ENCODE assay signal across 1 cellular context in the genomic region with DNA sequence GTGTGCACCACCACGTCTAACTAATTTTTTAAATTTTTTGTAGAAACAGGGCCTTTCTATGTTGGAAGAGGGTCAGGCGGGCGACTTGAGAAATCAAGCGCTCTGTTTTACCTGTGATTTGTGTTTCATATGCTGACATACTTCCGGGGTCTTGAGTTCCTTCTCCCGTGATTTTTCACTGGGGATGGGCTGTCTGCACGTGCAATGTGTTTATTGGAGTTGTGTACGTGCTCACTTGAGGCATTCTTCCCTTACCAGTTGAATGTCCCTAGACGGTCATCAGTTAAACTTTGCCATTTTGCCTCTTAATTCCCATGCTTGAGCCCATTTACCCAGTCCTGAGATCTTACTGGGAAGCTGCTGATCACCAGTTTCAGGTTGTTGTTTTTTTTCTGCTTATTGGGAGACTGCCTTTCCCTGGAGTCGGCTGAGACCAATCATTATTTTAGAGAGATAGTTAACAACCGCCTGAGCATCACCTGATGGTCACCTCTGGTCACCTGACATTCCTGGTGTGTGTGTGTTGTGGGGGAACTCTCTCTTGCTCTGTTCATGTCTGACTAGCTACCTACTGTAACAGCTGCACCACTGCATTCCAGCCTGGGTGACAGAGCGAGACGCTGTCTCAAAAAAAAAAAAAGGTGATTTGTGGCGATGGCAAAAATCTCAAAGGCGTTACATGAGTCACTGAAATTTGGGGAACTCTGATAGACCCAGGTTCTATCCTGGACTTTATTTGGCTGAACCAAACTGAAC.
TF ChIP-seq lines count a peak whose summit lies in the region.

No MANE protein-coding gene starts in this region.

TF ChIP-seq in H1, 55 proteins besides CTCF, POLR2A, EP300 and RAD21:
- TF ChIP-seq KDM4A (IDR thresholded peaks at IDR 0.05; ENCODE audit: low read depth, low read length, severe bottlenecking) (no peak), RXRA (IDR thresholded peaks at IDR 0.05; ENCODE audit: insufficient read depth, low read depth, low read length) (no peak), MAFK (IDR thresholded peaks at IDR 0.05; ENCODE audit: low read depth, low read length) (no peak), CBX8 (IDR thresholded peaks at IDR 0.05; ENCODE audit: borderline replicate concordance, low read depth, low read length) (no peak)
TF ChIP-seq in H1: peak in this region for 0.
